1 cellular context compared by ENCODE assay signal in genomic region chr1:51301152-51301843, GRCh38.
A peak's percentile ranks its signal among the peaks of the same experiment; 100 is the strongest.
TF ChIP-seq lines count a peak whose summit lies in the region.

No MANE protein-coding gene starts in this region.

TF ChIP-seq in K562, 482 proteins besides CTCF, POLR2A, EP300 and RAD21 (continued from another document):
- TF ChIP-seq AFF4 (CRISPR knock-in tag; IDR thresholded peaks at IDR 0.05) (no peak), HCFC1 (IDR thresholded peaks at IDR 0.05; ENCODE audit: low read depth, low read length) (no peak), ZZZ3 (IDR thresholded peaks at IDR 0.05) (no peak), SRF (CRISPR knock-in tag; IDR thresholded peaks at IDR 0.05) (peak in 1 of 2 experiments; percentile 85; a peak in 1 of 4 replicates), MAX (CRISPR knock-in tag; IDR thresholded peaks at IDR 0.05) (peak; percentile 58; the same call in 1 of the 2 replicates)
